Comparison of ENCODE assay signal across 8 cellular contexts in genomic region chr14:22886500-22887259, GRCh38. TPM values are rescaled to one million over a fixed set of nuclear protein-coding genes. Genes with fewer than 3 reads are reported as not detected.
A peak's percentile ranks its signal among the peaks of the same experiment; 100 is the strongest.
DNase-seq lines count a peak whose midpoint lies in the region; ATAC-seq and TF ChIP-seq lines count a peak whose summit lies in the region.

No MANE protein-coding gene starts in this region.

- DNase-seq in Caco-2 (peak; percentile 73 to 75), SK-N-DZ (ENCODE audit: low spot score) (peak; percentile 64), hepatic stellate cell (ENCODE audit: low spot score) (peak; percentile 82), NCI-H2081 (lab: John Stamatoyannopoulos, UW) (no peak)
- peak; percentile 81 for DNase-seq in activated naive CD8-positive, alpha-beta T cell treated with anti-CD3 and anti-CD28 coated beads, Interleukin-2, amount 10 ng/mL, durations not matched to agents 7 days and 5 days

- no peaks in the 10 kb centered on the region for H3K36me3 ChIP-seq in Caco-2 (ENCODE audit: control insufficient read depth, insufficient read depth, low read length)
- H3K36me3 ChIP-seq in HUES6 (ENCODE audit: control insufficient read depth, insufficient read depth, low read length): no peaks in the 10 kb centered on the region
- no peaks in the 10 kb centered on the region for H3K36me3 ChIP-seq in skeletal muscle satellite cell (ENCODE audit: insufficient read depth, low read length)

- peak; percentile 40 for ATAC-seq in GM21360 (IDR thresholded peaks at IDR 0.05; ENCODE audit: unreplicated experiment)
- ATAC-seq in activated naive CD8-positive, alpha-beta T cell treated with anti-CD3 and anti-CD28 coated beads, Interleukin-2, amount 10 ng/mL, durations not matched to agents 7 days and 5 days (ENCODE audit: low read depth): peak; percentile 77

- H3K4me2 ChIP-seq in skeletal muscle satellite cell (ENCODE audit: low read length): peak overlapping the region; percentile 79

- H3K9ac ChIP-seq in HUES6 (ENCODE audit: low read length): peak overlapping the region; percentile 71
- peak overlapping the region; percentile 79 for H3K9ac ChIP-seq in skeletal muscle satellite cell (ENCODE audit: low read depth, low read length)

- peak overlapping the region; percentile 91 for H3K4me3 Mint-ChIP-seq in Caco-2 (ENCODE audit: unreplicated experiment)
- peak overlapping the region; percentile 85 for H3K4me3 Mint-ChIP-seq in activated naive CD8-positive, alpha-beta T cell treated with anti-CD3 and anti-CD28 coated beads, Interleukin-2, amount 10 ng/mL, durations not matched to agents 7 days and 5 days

- peaks cover 11% of the 10 kb centered on the region for H3K36me3 Mint-ChIP-seq in Caco-2 (ENCODE audit: insufficient read depth, unreplicated experiment)
- H3K36me3 Mint-ChIP-seq in activated naive CD8-positive, alpha-beta T cell treated with anti-CD3 and anti-CD28 coated beads, Interleukin-2, amount 10 ng/mL, durations not matched to agents 7 days and 5 days: no peaks in the 10 kb centered on the region

- no peaks in the 10 kb centered on the region for H3K9me3 Mint-ChIP-seq in Caco-2 (ENCODE audit: unreplicated experiment)
- H3K9me3 Mint-ChIP-seq in activated naive CD8-positive, alpha-beta T cell treated with anti-CD3 and anti-CD28 coated beads, Interleukin-2, amount 10 ng/mL, durations not matched to agents 7 days and 5 days: no peaks in the 10 kb centered on the region

- intact Hi-C loops in Caco-2 (cut with micrococcal nuclease; ENCODE audit: unreplicated experiment): no loop called here

- peak overlapping the region; percentile 76; the same call in 1 of the 2 replicates for H3K27ac ChIP-seq in HUES6 (ENCODE audit: low read depth, low read length)

- TF ChIP-seq CTCF in Caco-2 (IDR thresholded peaks at IDR 0.05; ENCODE audit: insufficient read depth in 1 of 2, low read depth in 1 of 2, low read length in 1 of 2, severe bottlenecking in 1 of 2, unreplicated experiment in 1 of 2): peak in 1 of 2 experiments; percentile 34

- H3K4me3 ChIP-seq in Caco-2 (ENCODE audit: low read depth, low read length) (peak overlapping the region; percentile 52), HUES6 (ENCODE audit: low read depth, low read length) (peak overlapping the region; percentile 71), skeletal muscle satellite cell (ENCODE audit: low read length) (peak overlapping the region; percentile 68)

- H3K27me3 ChIP-seq in Caco-2 (replicated peaks; ENCODE audit: control insufficient read depth, insufficient read depth, low read length) (no peaks in the 10 kb centered on the region), HUES6 (ENCODE audit: control insufficient read depth, insufficient read depth, low read length) (peaks cover 28% of the 10 kb centered on the region), skeletal muscle satellite cell (ENCODE audit: control insufficient read depth, insufficient read depth, low read length) (no peaks in the 10 kb centered on the region)

- CTCF ChIA-PET in Caco-2 (lab: Charles Lee): interaction anchor here (0.5 to 1.2 kb wide), 9 partner anchors 13 to 332 kb away, joined by 3 to 7 read pairs (median 4); partner anchors contain the start of genes LRP10 and OXA1L

- no TSS peak for BruUV-seq in Caco-2 (replicated peaks; lab: Mats Ljungman, UMichigan)

- H3K4me1 Mint-ChIP-seq in Caco-2 (ENCODE audit: low read depth, unreplicated experiment): peaks cover 8% of the 10 kb centered on the region
- peaks cover 23% of the 10 kb centered on the region for H3K4me1 Mint-ChIP-seq in activated naive CD8-positive, alpha-beta T cell treated with anti-CD3 and anti-CD28 coated beads, Interleukin-2, amount 10 ng/mL, durations not matched to agents 7 days and 5 days

- POLR2A ChIA-PET in Caco-2 (lab: Charles Lee): interaction anchor here (0.5 to 1.0 kb wide), 3 partner anchors 121 to 308 kb away, joined by 3 to 8 read pairs (median 6); partner anchors contain the start of genes ACIN1 and C14orf119
- POLR2A ChIA-PET in activated naive CD8-positive, alpha-beta T cell treated with anti-CD3 and anti-CD28 coated beads, Interleukin-2, amount 10 ng/mL, durations not matched to agents 7 days and 5 days (lab: Charles Lee): interaction anchor here (1.0 to 2.9 kb wide), 6 partner anchors 8 to 56 kb away, joined by 3 to 27 read pairs (median 4); partner anchors contain the start of genes LRP10 and RBM23

- H3K27me3 Mint-ChIP-seq in Caco-2 (ENCODE audit: insufficient read depth, unreplicated experiment): no peaks in the 10 kb centered on the region
- peaks cover 25% of the 10 kb centered on the region for H3K27me3 Mint-ChIP-seq in activated naive CD8-positive, alpha-beta T cell treated with anti-CD3 and anti-CD28 coated beads, Interleukin-2, amount 10 ng/mL, durations not matched to agents 7 days and 5 days

- H3K27ac Mint-ChIP-seq in Caco-2 (ENCODE audit: unreplicated experiment): peak overlapping the region; percentile 88
- peak overlapping the region; percentile 74 for H3K27ac Mint-ChIP-seq in activated naive CD8-positive, alpha-beta T cell treated with anti-CD3 and anti-CD28 coated beads, Interleukin-2, amount 10 ng/mL, durations not matched to agents 7 days and 5 days

- no peaks in the 10 kb centered on the region for H3K9me3 ChIP-seq in Caco-2
- H3K9me3 ChIP-seq in HUES6 (ENCODE audit: control insufficient read depth, insufficient read depth, low read depth, low read length): no peaks in the 10 kb centered on the region
- H3K9me3 ChIP-seq in skeletal muscle satellite cell (replicated peaks; ENCODE audit: low read length): no peaks in the 10 kb centered on the region

- peaks cover 4% of the 10 kb centered on the region for H3K4me1 ChIP-seq in Caco-2
- peaks cover 29% of the 10 kb centered on the region for H3K4me1 ChIP-seq in HUES6 (ENCODE audit: control insufficient read depth, insufficient read depth, low read length)
- H3K4me1 ChIP-seq in skeletal muscle satellite cell (ENCODE audit: control insufficient read depth, insufficient read depth, low read length): peaks cover 16% of the 10 kb centered on the region

RNA-seq across cellular contexts. Expression of gene REM2, which starts 3.7 kb away (rescaled TPM):
- total RNA-seq in Caco-2 (2022): 0.41 and 0.44 TPM in 2 replicates
- polyA plus RNA-seq in SK-N-DZ (2014; cell fraction: cytosol; rRNA removed): 2.5 and 4.0 TPM in 2 replicates
- polyA plus RNA-seq in SK-N-DZ (2014; cell fraction: nucleus; rRNA removed): 1.2 and 5.2 TPM in 2 replicates
- total RNA-seq in activated naive CD8-positive, alpha-beta T cell treated with anti-CD3 and anti-CD28 coated beads, Interleukin-2, amount 10 ng/mL, durations not matched to agents 7 days and 5 days: 1 to 10 TPM; 1.2 TPM
- 0.22 and 0.25 TPM in 2 replicates for total RNA-seq in skeletal muscle satellite cell (2012; rRNA removed)

RNA-seq across cellular contexts. Expression of gene LRP10, which starts 15.1 kb away (rescaled TPM):
- 29.6 and 34.0 TPM in 2 replicates for total RNA-seq in Caco-2 (2022)
- 2.2 and 2.5 TPM in 2 replicates for polyA plus RNA-seq in SK-N-DZ (2014; cell fraction: cytosol; rRNA removed)
- polyA plus RNA-seq in SK-N-DZ (2014; cell fraction: nucleus; rRNA removed): 1.6 and 3.7 TPM in 2 replicates
- 10 to 100 TPM; 59.9 to 63.1 TPM for total RNA-seq in activated naive CD8-positive, alpha-beta T cell treated with anti-CD3 and anti-CD28 coated beads, Interleukin-2, amount 10 ng/mL, durations not matched to agents 7 days and 5 days
- 66.2 and 69.0 TPM in 2 replicates for total RNA-seq in skeletal muscle satellite cell (2012; rRNA removed)

RNA-seq across cellular contexts. Expression of gene RBM23, which starts 32.3 kb away (rescaled TPM):
- total RNA-seq in Caco-2 (2022): 67.0 and 70.0 TPM in 2 replicates
- polyA plus RNA-seq in SK-N-DZ (2014; cell fraction: cytosol; rRNA removed): 107 and 143 TPM in 2 replicates
- 90.2 and 100 TPM in 2 replicates for polyA plus RNA-seq in SK-N-DZ (2014; cell fraction: nucleus; rRNA removed)
- 10 to 100 TPM; 91.7 to 98.0 TPM for total RNA-seq in activated naive CD8-positive, alpha-beta T cell treated with anti-CD3 and anti-CD28 coated beads, Interleukin-2, amount 10 ng/mL, durations not matched to agents 7 days and 5 days
- total RNA-seq in skeletal muscle satellite cell (2012; rRNA removed): 29.9 and 48.3 TPM in 2 replicates

RNA-seq across cellular contexts. Expression of gene PRMT5, which starts 42.5 kb away (rescaled TPM):
- total RNA-seq in Caco-2 (2022): 107 and 111 TPM in 2 replicates
- polyA plus RNA-seq in SK-N-DZ (2014; cell fraction: cytosol; rRNA removed): 93.5 and 106 TPM in 2 replicates
- polyA plus RNA-seq in SK-N-DZ (2014; cell fraction: nucleus; rRNA removed): 143 and 178 TPM in 2 replicates
- total RNA-seq in activated naive CD8-positive, alpha-beta T cell treated with anti-CD3 and anti-CD28 coated beads, Interleukin-2, amount 10 ng/mL, durations not matched to agents 7 days and 5 days: 10 to 100 TPM; 35.7 to 40.1 TPM
- 89.0 and 97.6 TPM in 2 replicates for total RNA-seq in skeletal muscle satellite cell (2012; rRNA removed)

RNA-seq across cellular contexts. Expression of gene MMP14, which starts 50.3 kb away (rescaled TPM):
- total RNA-seq in Caco-2 (2022): 57.2 and 62.9 TPM in 2 replicates
- polyA plus RNA-seq in SK-N-DZ (2014; cell fraction: cytosol; rRNA removed): 3.1 and 4.2 TPM in 2 replicates
- polyA plus RNA-seq in SK-N-DZ (2014; cell fraction: nucleus; rRNA removed): 1.7 and 3.4 TPM in 2 replicates
- total RNA-seq in activated naive CD8-positive, alpha-beta T cell treated with anti-CD3 and anti-CD28 coated beads, Interleukin-2, amount 10 ng/mL, durations not matched to agents 7 days and 5 days: 1 to 10 TPM; 3.1 to 4.9 TPM
- 260 and 382 TPM in 2 replicates for total RNA-seq in skeletal muscle satellite cell (2012; rRNA removed)

Comparison
In these comparisons a context has a peak if more than half of its experiments do, and no peak if none do; other contexts are left out.
1. DNase-seq: peak in Caco-2 (2 of 2), SK-N-DZ (single experiment), activated naive CD8-positive, alpha-beta T cell treated with anti-CD3 and anti-CD28 coated beads, Interleukin-2, amount 10 ng/mL, durations not matched to agents 7 days and 5 days (single experiment) and hepatic stellate cell (single experiment); none in NCI-H2081 (0 of 2).
2. Peak in every context shown above with its lines, with median percentiles within 50 percentile points of each other: H3K4me3 ChIP-seq.